In the genomic region with DNA sequence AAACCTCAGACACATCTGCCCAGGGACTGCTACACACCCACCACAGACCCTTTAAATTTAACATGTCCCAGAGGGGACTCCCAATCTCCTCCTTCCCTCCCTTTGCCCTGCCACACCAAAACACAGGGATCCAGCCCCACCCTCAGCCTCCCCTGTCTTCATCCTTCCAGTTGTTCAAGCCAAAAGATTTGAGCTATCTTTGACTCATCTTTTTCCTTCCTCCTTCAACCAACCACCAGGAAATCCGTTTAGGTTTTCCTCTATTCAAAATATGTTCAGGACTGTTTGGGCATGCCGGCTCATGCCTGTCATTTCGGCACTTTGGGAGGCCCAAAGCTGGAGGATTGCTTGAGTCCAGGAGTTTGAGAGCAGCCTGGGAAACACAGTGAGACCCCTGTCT, we compare ENCODE assay signal across 21 cellular contexts. TPM values are rescaled to one million over a fixed set of nuclear protein-coding genes. Genes with fewer than 3 reads are reported as not detected.
"Had no signal": no experiment of that assay in that cellular context is flagged by ENCODE, and none has a peak within 500 bp of the region (broad histone marks: within the 10 kb centered on the region; RNA-seq: fewer than 3 reads in every experiment).

No MANE protein-coding gene starts in this region.

- H3K36me3 ChIP-seq: adrenal gland, colonic mucosa, left lung, ovary, uterus had no signal

- H3K9me3 ChIP-seq: adrenal gland, colonic mucosa, left lung, ovary, uterus had no signal

- H3K4me1 ChIP-seq: adrenal gland, colonic mucosa, uterus had no signal

- H3K36me3 Mint-ChIP-seq: mesothelial cell of epicardium; natural killer cell treated with Interleukin-12 subunit alpha and Interleukin-12 subunit beta and Interleukin-15 and Interleukin-18, amount 100 ng/mL, for 72 hours had no signal

- H3K4me3 Mint-ChIP-seq: activated CD8-positive, alpha-beta T cell treated with anti-CD3 and anti-CD28 coated beads, Interleukin-2, amount 10 ng/mL, durations not matched to agents 7 days and 5 days; activated T-cell treated with anti-CD3 and anti-CD28 coated beads, Interleukin-2, amount 50 U/mL, for 24 hours; activated T-helper 17 cell treated with anti-CD3 and anti-CD28 coated beads, Interleukin-2, amount 50 U/mL, for 72 hours; mesothelial cell of epicardium; natural killer cell treated with Interleukin-12 subunit alpha and Interleukin-12 subunit beta and Interleukin-15 and Interleukin-18, amount 100 ng/mL, for 72 hours; stimulated activated effector memory CD8-positive, alpha-beta T cell treated with anti-CD3 and anti-CD28 coated beads, Interleukin-12 subunit alpha, Interleukin-12 subunit beta, amount 100 ng/mL, for 72 hours had no signal

- H3K27ac ChIP-seq: adrenal gland, colonic mucosa, ovary, uterus had no signal

- H3K27ac Mint-ChIP-seq: activated CD8-positive, alpha-beta T cell treated with anti-CD3 and anti-CD28 coated beads, Interleukin-2, amount 10 ng/mL, durations not matched to agents 7 days and 5 days; activated naive CD4-positive, alpha-beta T cell treated with anti-CD3 and anti-CD28 coated beads, Interleukin-2, amount 50 U/mL, for 72 hours; activated T-cell treated with anti-CD3 and anti-CD28 coated beads, Interleukin-2, amount 50 U/mL, for 24 hours; activated T-helper 17 cell treated with anti-CD3 and anti-CD28 coated beads, Interleukin-2, amount 50 U/mL, for 72 hours; mesothelial cell of epicardium; natural killer cell treated with Interleukin-12 subunit alpha and Interleukin-12 subunit beta and Interleukin-15 and Interleukin-18, amount 100 ng/mL, for 72 hours; stimulated activated effector memory CD8-positive, alpha-beta T cell treated with anti-CD3 and anti-CD28 coated beads, Interleukin-12 subunit alpha, Interleukin-12 subunit beta, amount 100 ng/mL, for 72 hours had no signal

- H3K9me3 Mint-ChIP-seq: activated T-cell treated with anti-CD3 and anti-CD28 coated beads, Interleukin-2, amount 50 U/mL, for 24 hours; activated T-helper 17 cell treated with anti-CD3 and anti-CD28 coated beads, Interleukin-2, amount 50 U/mL, for 72 hours; natural killer cell treated with Interleukin-12 subunit alpha and Interleukin-12 subunit beta and Interleukin-15 and Interleukin-18, amount 100 ng/mL, for 72 hours; stimulated activated effector memory CD8-positive, alpha-beta T cell treated with anti-CD3 and anti-CD28 coated beads, Interleukin-12 subunit alpha, Interleukin-12 subunit beta, amount 100 ng/mL, for 72 hours had no signal

- H3K27me3 ChIP-seq: adrenal gland, colonic mucosa, ovary, uterus had no signal

- H3K4me3 ChIP-seq: adrenal gland, colonic mucosa, left lung, lung, ovary, uterus had no signal

- FAIRE-seq: astrocyte, small intestine had no signal

- H3K4me1 Mint-ChIP-seq: activated T-helper 17 cell treated with anti-CD3 and anti-CD28 coated beads, Interleukin-2, amount 50 U/mL, for 72 hours had no signal

- ATAC-seq: activated CD8-positive, alpha-beta T cell treated with anti-CD3 and anti-CD28 coated beads, Interleukin-2, amount 10 ng/mL, durations not matched to agents 7 days and 5 days; activated naive CD4-positive, alpha-beta T cell treated with anti-CD3 and anti-CD28 coated beads, Interleukin-2, amount 50 U/mL, for 72 hours; activated T-helper 17 cell treated with anti-CD3 and anti-CD28 coated beads, Interleukin-2, amount 50 U/mL, for 72 hours; natural killer cell treated with Interleukin-12 subunit alpha and Interleukin-12 subunit beta and Interleukin-15 and Interleukin-18, amount 100 ng/mL, for 72 hours; stimulated activated effector memory CD8-positive, alpha-beta T cell treated with anti-CD3 and anti-CD28 coated beads, Interleukin-12 subunit alpha, Interleukin-12 subunit beta, amount 100 ng/mL, for 72 hours had no signal

- DNase-seq: activated CD4-positive, alpha-beta T cell treated with anti-CD3 and anti-CD28 coated beads for 1 hour; activated CD4-positive, alpha-beta T cell treated with anti-CD3 and anti-CD28 coated beads, Interleukin-2, amount 50 U/mL, for 1 hour; activated CD8-positive, alpha-beta T cell treated with anti-CD3 and anti-CD28 coated beads, Interleukin-2, amount 10 ng/mL, durations not matched to agents 7 days and 5 days; activated T-cell treated with anti-CD3 and anti-CD28 coated beads, Interleukin-2, amount 50 U/mL, for 24 hours; colonic mucosa; ovary; small intestine; stimulated activated CD4-positive, alpha-beta T cell treated with anti-CD3 and anti-CD28 coated beads, Interleukin-2, amount 100 ng/mL, for 24 hours; T-helper 9 cell; trophoblast cell; uterus had no signal

RNA-seq across cellular contexts. Expression of a gene that starts 6.9 kb away (rescaled TPM):
- total RNA-seq: activated CD8-positive, alpha-beta T cell treated with anti-CD3 and anti-CD28 coated beads, Interleukin-2, amount 10 ng/mL, durations not matched to agents 7 days and 5 days; activated naive CD4-positive, alpha-beta T cell treated with anti-CD3 and anti-CD28 coated beads, Interleukin-2, amount 50 U/mL, for 72 hours; activated T-helper 17 cell treated with anti-CD3 and anti-CD28 coated beads, Interleukin-2, amount 50 U/mL, for 72 hours; natural killer cell treated with Interleukin-12 subunit alpha and Interleukin-12 subunit beta and Interleukin-15 and Interleukin-18, amount 100 ng/mL, for 72 hours; T-helper 1 cell treated with Interleukin-12 subunit alpha and Interleukin-12 subunit beta and Interleukin-4 antibody, amounts not matched to agents 30 ng/mL and 1 ng/mL, for 36 hours had no signal

RNA-seq across cellular contexts. Expression of a gene that starts 25.1 kb away (rescaled TPM):
- total RNA-seq: activated CD8-positive, alpha-beta T cell treated with anti-CD3 and anti-CD28 coated beads, Interleukin-2, amount 10 ng/mL, durations not matched to agents 7 days and 5 days; activated naive CD4-positive, alpha-beta T cell treated with anti-CD3 and anti-CD28 coated beads, Interleukin-2, amount 50 U/mL, for 72 hours; activated T-helper 17 cell treated with anti-CD3 and anti-CD28 coated beads, Interleukin-2, amount 50 U/mL, for 72 hours; natural killer cell treated with Interleukin-12 subunit alpha and Interleukin-12 subunit beta and Interleukin-15 and Interleukin-18, amount 100 ng/mL, for 72 hours; T-helper 1 cell treated with Interleukin-12 subunit alpha and Interleukin-12 subunit beta and Interleukin-4 antibody, amounts not matched to agents 30 ng/mL and 1 ng/mL, for 36 hours had no signal
